In the genomic region with DNA sequence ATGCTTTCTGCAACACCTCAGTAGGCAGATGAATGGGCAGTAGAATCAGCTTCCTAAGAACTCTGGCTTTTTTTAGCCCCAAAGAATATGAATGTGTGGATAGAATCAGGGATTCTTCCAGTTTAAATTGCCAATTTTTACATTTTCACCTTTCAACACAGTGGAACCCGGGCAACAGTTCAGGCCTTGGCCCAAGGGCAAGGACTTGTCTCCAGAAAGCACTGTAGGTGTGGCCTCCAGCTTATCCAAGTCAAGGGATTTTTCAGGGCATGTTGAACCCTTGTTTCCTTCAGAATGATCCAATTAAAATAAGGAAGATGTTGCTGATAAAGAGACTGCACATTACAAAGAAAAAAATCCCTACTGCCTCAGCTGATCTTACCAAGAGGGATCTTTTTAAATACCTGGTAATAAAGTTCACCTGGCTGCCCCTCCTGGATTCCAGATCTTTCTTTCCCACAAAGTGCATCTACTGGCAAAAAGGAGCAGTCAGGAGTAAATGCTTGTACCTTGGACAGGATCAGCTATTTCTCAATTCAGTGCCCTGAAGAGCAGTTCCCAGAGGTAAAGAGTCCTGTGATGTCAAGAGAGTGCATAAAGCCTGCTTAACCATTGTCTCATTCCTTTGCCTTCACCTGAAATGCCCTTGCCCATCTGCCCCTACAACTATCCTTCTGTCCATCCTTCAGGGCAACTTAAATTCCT, we compare ENCODE assay signal across 29 cellular contexts.
"Had no signal": no experiment of that assay in that cellular context is flagged by ENCODE, and none has a peak within 500 bp of the region (broad histone marks: within the 10 kb centered on the region; RNA-seq: fewer than 3 reads in every experiment).

No MANE protein-coding gene starts in this region.

- H3K4me3 ChIP-seq: adrenal gland, body of pancreas, SJSA1 had no signal

- H3K9me3 ChIP-seq: adrenal gland, body of pancreas, SJSA1, SK-N-SH had no signal

- H3K27me3 Mint-ChIP-seq: activated CD4-positive, alpha-beta T cell treated with anti-CD3 and anti-CD28 coated beads for 36 hours; activated CD4-positive, alpha-beta T cell treated with anti-CD3 and anti-CD28 coated beads, Interleukin-2, amount 10 ng/mL, durations not matched to agents 7 days and 5 days had no signal

- H3K4me1 ChIP-seq: body of pancreas, SJSA1 had no signal

- DNase-seq: activated CD4-positive, alpha-beta T cell treated with anti-CD3 and anti-CD28 coated beads for 36 hours; activated CD4-positive, alpha-beta T cell treated with anti-CD3 and anti-CD28 coated beads, Interleukin-2, amount 10 ng/mL, durations not matched to agents 7 days and 5 days; activated CD4-positive, alpha-beta T cell treated with anti-CD3 and anti-CD28 coated beads, Interleukin-2, amount 50 U/mL, for 48 hours; activated CD8-positive, alpha-beta T cell treated with anti-CD3 and anti-CD28 coated beads, Interleukin-2, amount 10 ng/mL, durations not matched to agents 7 days and 5 days; activated gamma-delta T cell treated with Interleukin-2 at 50 U/mL for 16 hours; activated naive CD4-positive, alpha-beta T cell treated with anti-CD3 and anti-CD28 coated beads for 36 hours; activated T-cell treated with anti-CD3 and anti-CD28 coated beads for 4 hours; activated T-cell treated with anti-CD3 and anti-CD28 coated beads, Interleukin-2, amount 50 U/mL, for 4 hours; Kasumi-1; KG1; MM.1S; NCI-H1092 treated with DMSO at 0.1 percent for 48 hours; NCI-H146; NCI-H187; NCI-H2029 treated with DMSO at 0.1 percent for 48 hours; NCI-H2107; NCI-H2171; NCI-H510A treated with DMSO at 0.1 percent for 48 hours; NCI-H526 treated with DMSO at 0.1 percent for 48 hours; NCI-H774; SHP77 treated with DMSO at 0.1 percent for 48 hours; SK-N-SH had no signal

- H3K9me3 Mint-ChIP-seq: activated CD4-positive, alpha-beta T cell treated with anti-CD3 and anti-CD28 coated beads, Interleukin-2, amount 10 ng/mL, durations not matched to agents 7 days and 5 days; activated naive CD4-positive, alpha-beta T cell treated with anti-CD3 and anti-CD28 coated beads for 36 hours; activated naive CD4-positive, alpha-beta T cell treated with anti-CD3 and anti-CD28 coated beads, Interleukin-2, amount 50 U/mL, for 72 hours; activated T-cell treated with anti-CD3 and anti-CD28 coated beads, Interleukin-2, amount 50 U/mL, for 4 hours; activated T-helper 1 cell treated with anti-CD3 and anti-CD28 coated beads, Interleukin-12 subunit alpha, Interleukin-12 subunit beta, Interleukin-2, Interleukin-4 antibody, amounts not matched to agents 30 ng/mL and 10 ng/mL and 1 ng/mL, durations not matched to agents 14 hours and 24 hours and 36 hours; T-helper 1 cell treated with Interleukin-12 subunit alpha and Interleukin-12 subunit beta and Interleukin-4 antibody, amounts not matched to agents 30 μg/mL and 1 μg/mL, for 36 hours; T-helper 2 cell treated with Interferon-gamma antibody and Interleukin-4, amounts not matched to agents 5 μg/mL and 100 μg/mL, for 36 hours had no signal

- H3K36me3 ChIP-seq: adrenal gland, SJSA1 had no signal

- H3K4me3 Mint-ChIP-seq: activated CD4-positive, alpha-beta T cell treated with anti-CD3 and anti-CD28 coated beads for 36 hours; activated CD4-positive, alpha-beta T cell treated with anti-CD3 and anti-CD28 coated beads, Interleukin-2, amount 10 ng/mL, durations not matched to agents 7 days and 5 days; activated CD8-positive, alpha-beta T cell treated with anti-CD3 and anti-CD28 coated beads, Interleukin-2, amount 10 ng/mL, durations not matched to agents 7 days and 5 days; activated naive CD4-positive, alpha-beta T cell treated with anti-CD3 and anti-CD28 coated beads for 36 hours; activated T-cell treated with anti-CD3 and anti-CD28 coated beads, Interleukin-2, amount 50 U/mL, for 4 hours; activated T-helper 1 cell treated with anti-CD3 and anti-CD28 coated beads, Interleukin-12 subunit alpha, Interleukin-12 subunit beta, Interleukin-2, Interleukin-4 antibody, amounts not matched to agents 30 ng/mL and 10 ng/mL and 1 ng/mL, durations not matched to agents 14 hours and 24 hours and 36 hours; T-helper 1 cell treated with Interleukin-12 subunit alpha and Interleukin-12 subunit beta and Interleukin-4 antibody, amounts not matched to agents 30 μg/mL and 1 μg/mL, for 36 hours; T-helper 2 cell treated with Interferon-gamma antibody and Interleukin-4, amounts not matched to agents 5 μg/mL and 100 μg/mL, for 36 hours had no signal

- H3K27ac Mint-ChIP-seq: activated CD4-positive, alpha-beta T cell treated with anti-CD3 and anti-CD28 coated beads for 36 hours; activated CD4-positive, alpha-beta T cell treated with anti-CD3 and anti-CD28 coated beads, Interleukin-2, amount 10 ng/mL, durations not matched to agents 7 days and 5 days; activated CD8-positive, alpha-beta T cell treated with anti-CD3 and anti-CD28 coated beads, Interleukin-2, amount 10 ng/mL, durations not matched to agents 7 days and 5 days; activated naive CD4-positive, alpha-beta T cell treated with anti-CD3 and anti-CD28 coated beads for 36 hours; activated naive CD4-positive, alpha-beta T cell treated with anti-CD3 and anti-CD28 coated beads, Interleukin-2, amount 50 U/mL, for 72 hours; activated T-helper 1 cell treated with anti-CD3 and anti-CD28 coated beads, Interleukin-12 subunit alpha, Interleukin-12 subunit beta, Interleukin-2, Interleukin-4 antibody, amounts not matched to agents 30 ng/mL and 10 ng/mL and 1 ng/mL, durations not matched to agents 14 hours and 24 hours and 36 hours; T-helper 1 cell treated with Interleukin-12 subunit alpha and Interleukin-12 subunit beta and Interleukin-4 antibody, amounts not matched to agents 30 μg/mL and 1 μg/mL, for 36 hours; T-helper 2 cell treated with Interferon-gamma antibody and Interleukin-4, amounts not matched to agents 5 μg/mL and 100 μg/mL, for 36 hours had no signal

- H3K9ac ChIP-seq: SK-N-SH had no signal

- H3K4me1 Mint-ChIP-seq: activated CD4-positive, alpha-beta T cell treated with anti-CD3 and anti-CD28 coated beads for 36 hours; activated CD4-positive, alpha-beta T cell treated with anti-CD3 and anti-CD28 coated beads, Interleukin-2, amount 10 ng/mL, durations not matched to agents 7 days and 5 days had no signal

- H3K27me3 ChIP-seq: adrenal gland, body of pancreas, SJSA1 had no signal

- H3K36me3 Mint-ChIP-seq: activated naive CD4-positive, alpha-beta T cell treated with anti-CD3 and anti-CD28 coated beads, Interleukin-2, amount 50 U/mL, for 72 hours had no signal

- H3K27ac ChIP-seq: adrenal gland, body of pancreas, SJSA1 had no signal
